ENCODE assay signal across 29 cellular contexts in genomic region chr19:13137290-13137794, GRCh38.
"Had no signal": no experiment of that assay in that cellular context is flagged by ENCODE, and none has a peak within 500 bp of the region (broad histone marks: within the 10 kb centered on the region; RNA-seq: fewer than 3 reads in every experiment).

No MANE protein-coding gene starts in this region.

- H3K27ac ChIP-seq: ascending aorta, brain microvascular endothelial cell, epithelial cell of prostate, esophagus squamous epithelium, heart right ventricle, VCaP had no signal

- H3K9me3 Mint-ChIP-seq: activated CD4-positive, alpha-beta memory T cell treated with anti-CD3 and anti-CD28 coated beads, Interleukin-2, amount 10 ng/mL, durations not matched to agents 7 days and 5 days; activated CD4-positive, alpha-beta T cell treated with anti-CD3 and anti-CD28 coated beads, Interleukin-2, amount 10 ng/mL, durations not matched to agents 7 days and 5 days; activated naive CD4-positive, alpha-beta T cell treated with anti-CD3 and anti-CD28 coated beads, Interleukin-2, amount 10 ng/mL, durations not matched to agents 7 days and 5 days; activated naive CD4-positive, alpha-beta T cell treated with anti-CD3 and anti-CD28 coated beads, Interleukin-2, amount 50 U/mL, for 72 hours; activated naive CD8-positive, alpha-beta T cell treated with anti-CD3 and anti-CD28 coated beads, Interleukin-2, amount 10 ng/mL, durations not matched to agents 7 days and 5 days; activated T-helper 1 cell treated with anti-CD3 and anti-CD28 coated beads, Interleukin-12 subunit alpha, Interleukin-12 subunit beta, Interleukin-2, Interleukin-4 antibody, amounts not matched to agents 30 ng/mL and 10 ng/mL and 1 ng/mL, durations not matched to agents 14 hours and 24 hours and 36 hours; activated T-helper 2 cell treated with anti-CD3 and anti-CD28 coated beads, Interferon-gamma antibody, Interleukin-2, Interleukin-4, amounts not matched to agents 10 μg/mL and 5 μg/mL and 100 μg/mL, durations not matched to agents 14 hours and 24 hours and 36 hours; central memory CD8-positive, alpha-beta T cell; effector memory CD8-positive, alpha-beta T cell; WTC11 had no signal

- H3K4me3 ChIP-seq: ascending aorta, esophagus squamous epithelium, gastroesophageal sphincter, heart right ventricle had no signal

- H3K27ac Mint-ChIP-seq: activated CD4-positive, alpha-beta memory T cell treated with anti-CD3 and anti-CD28 coated beads, Interleukin-2, amount 10 ng/mL, durations not matched to agents 7 days and 5 days; activated CD4-positive, alpha-beta T cell treated with anti-CD3 and anti-CD28 coated beads, Interleukin-2, amount 10 ng/mL, durations not matched to agents 7 days and 5 days; activated naive CD4-positive, alpha-beta T cell treated with anti-CD3 and anti-CD28 coated beads, Interleukin-2, amount 10 ng/mL, durations not matched to agents 7 days and 5 days; activated naive CD4-positive, alpha-beta T cell treated with anti-CD3 and anti-CD28 coated beads, Interleukin-2, amount 50 U/mL, for 72 hours; activated naive CD8-positive, alpha-beta T cell treated with anti-CD3 and anti-CD28 coated beads, Interleukin-2, amount 10 ng/mL, durations not matched to agents 7 days and 5 days; activated T-helper 1 cell treated with anti-CD3 and anti-CD28 coated beads, Interleukin-12 subunit alpha, Interleukin-12 subunit beta, Interleukin-2, Interleukin-4 antibody, amounts not matched to agents 30 ng/mL and 10 ng/mL and 1 ng/mL, durations not matched to agents 14 hours and 24 hours and 36 hours; activated T-helper 2 cell treated with anti-CD3 and anti-CD28 coated beads, Interferon-gamma antibody, Interleukin-2, Interleukin-4, amounts not matched to agents 10 μg/mL and 5 μg/mL and 100 μg/mL, durations not matched to agents 14 hours and 24 hours and 36 hours; effector memory CD8-positive, alpha-beta T cell; WTC11 had no signal

- DNase-seq: activated CD4-positive, alpha-beta memory T cell treated with anti-CD3 and anti-CD28 coated beads, Interleukin-2, amount 10 ng/mL, durations not matched to agents 7 days and 5 days; activated CD4-positive, alpha-beta T cell treated with anti-CD3 and anti-CD28 coated beads for 1 hour; activated CD4-positive, alpha-beta T cell treated with anti-CD3 and anti-CD28 coated beads for 4 hours; activated CD4-positive, alpha-beta T cell treated with anti-CD3 and anti-CD28 coated beads, Interleukin-2, amount 10 ng/mL, durations not matched to agents 7 days and 5 days; activated CD4-positive, alpha-beta T cell treated with anti-CD3 and anti-CD28 coated beads, Interleukin-2, amount 50 U/mL, for 4 hours; activated CD8-positive, alpha-beta memory T cell treated with anti-CD3 and anti-CD28 coated beads, Interleukin-2, amount 50 U/mL, for 48 hours; activated gamma-delta T cell; activated naive CD4-positive, alpha-beta T cell; activated naive CD4-positive, alpha-beta T cell treated with anti-CD3 and anti-CD28 coated beads, Interleukin-2, amount 10 ng/mL, durations not matched to agents 7 days and 5 days; activated naive CD8-positive, alpha-beta T cell treated with anti-CD3 and anti-CD28 coated beads, Interleukin-2, amount 10 ng/mL, durations not matched to agents 7 days and 5 days; activated T-cell treated with anti-CD3 and anti-CD28 coated beads, Interleukin-2, amount 50 U/mL, for 48 hours; brain microvascular endothelial cell; cortex of kidney; dermis blood vessel endothelial cell; effector CD4-positive, alpha-beta T cell; effector memory CD8-positive, alpha-beta T cell; esophagus squamous epithelium; foreskin melanocyte; heart right ventricle; T-helper 2 cell had no signal

- H3K4me1 ChIP-seq: ascending aorta had no signal

- H3K27me3 ChIP-seq: ascending aorta, brain microvascular endothelial cell, esophagus squamous epithelium, gastroesophageal sphincter, heart right ventricle had no signal

- H3K9me3 ChIP-seq: ascending aorta, esophagus squamous epithelium, gastroesophageal sphincter, heart right ventricle had no signal

- H3K27me3 Mint-ChIP-seq: activated CD4-positive, alpha-beta memory T cell treated with anti-CD3 and anti-CD28 coated beads, Interleukin-2, amount 10 ng/mL, durations not matched to agents 7 days and 5 days; activated CD4-positive, alpha-beta T cell treated with anti-CD3 and anti-CD28 coated beads, Interleukin-2, amount 10 ng/mL, durations not matched to agents 7 days and 5 days; activated naive CD4-positive, alpha-beta T cell treated with anti-CD3 and anti-CD28 coated beads, Interleukin-2, amount 10 ng/mL, durations not matched to agents 7 days and 5 days; activated naive CD8-positive, alpha-beta T cell treated with anti-CD3 and anti-CD28 coated beads, Interleukin-2, amount 10 ng/mL, durations not matched to agents 7 days and 5 days; central memory CD8-positive, alpha-beta T cell; effector memory CD8-positive, alpha-beta T cell had no signal

- H3K4me3 Mint-ChIP-seq: activated CD4-positive, alpha-beta memory T cell treated with anti-CD3 and anti-CD28 coated beads, Interleukin-2, amount 10 ng/mL, durations not matched to agents 7 days and 5 days; activated CD4-positive, alpha-beta T cell treated with anti-CD3 and anti-CD28 coated beads, Interleukin-2, amount 10 ng/mL, durations not matched to agents 7 days and 5 days; activated naive CD4-positive, alpha-beta T cell treated with anti-CD3 and anti-CD28 coated beads, Interleukin-2, amount 10 ng/mL, durations not matched to agents 7 days and 5 days; activated naive CD8-positive, alpha-beta T cell treated with anti-CD3 and anti-CD28 coated beads, Interleukin-2, amount 10 ng/mL, durations not matched to agents 7 days and 5 days; activated T-helper 1 cell treated with anti-CD3 and anti-CD28 coated beads, Interleukin-12 subunit alpha, Interleukin-12 subunit beta, Interleukin-2, Interleukin-4 antibody, amounts not matched to agents 30 ng/mL and 10 ng/mL and 1 ng/mL, durations not matched to agents 14 hours and 24 hours and 36 hours; central memory CD8-positive, alpha-beta T cell; effector memory CD8-positive, alpha-beta T cell; WTC11 had no signal
